1 cellular context compared by ENCODE assay signal in genomic region chr1:202964755-202965440, GRCh38.
TF ChIP-seq lines count a peak whose summit lies in the region.

No MANE protein-coding gene starts in this region.

TF ChIP-seq in IMR-90, 13 proteins besides CTCF, POLR2A, EP300 and RAD21:
- TF ChIP-seq CHD1 (IDR thresholded peaks at IDR 0.05; ENCODE audit: low read depth, low read length) = no peak
- TF ChIP-seq MXI1 (IDR thresholded peaks at IDR 0.05; ENCODE audit: borderline replicate concordance, low read depth, low read length) = no peak
